In the genomic region with DNA sequence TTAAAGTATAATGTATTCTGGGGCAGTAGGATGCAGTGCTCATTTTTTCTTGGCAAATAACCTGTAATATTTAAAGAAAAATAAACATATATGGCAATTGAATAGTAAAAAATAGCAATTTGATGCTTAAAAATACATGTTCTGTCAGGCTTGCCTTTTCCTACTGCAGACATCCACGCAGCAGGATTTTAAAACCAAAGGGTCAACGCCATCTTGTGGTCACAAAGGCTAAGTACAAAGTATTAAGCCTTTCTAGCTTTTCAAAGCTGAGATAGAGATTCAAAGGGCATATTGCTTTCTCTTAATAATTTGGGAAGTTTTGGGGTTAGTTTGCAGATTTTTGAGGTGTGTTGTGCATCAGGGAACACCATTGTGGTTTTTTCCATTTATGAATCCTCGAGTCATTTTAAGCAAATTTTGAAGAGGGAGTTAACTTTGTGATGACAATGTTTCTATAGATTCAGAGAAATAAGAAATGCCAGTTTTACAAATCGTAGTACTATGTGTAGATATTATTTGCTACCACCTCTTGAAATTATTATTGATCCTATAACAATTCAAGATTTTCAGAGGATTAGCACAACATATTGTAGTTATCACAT, we compare ENCODE assay signal across 1 cellular context.
TF ChIP-seq lines count a peak whose summit lies in the region.

No MANE protein-coding gene starts in this region.

TF ChIP-seq in endothelial cell of umbilical vein, 7 proteins besides CTCF, POLR2A, EP300 and RAD21:
- no peak for TF ChIP-seq EZH2 (IDR thresholded peaks at IDR 0.05; ENCODE audit: borderline replicate concordance, low read depth, low read length, severe bottlenecking)
- TF ChIP-seq JUN (IDR thresholded peaks at IDR 0.05; ENCODE audit: borderline replicate concordance, insufficient read depth, insufficient read length, low read depth) = no peak
- no peak for TF ChIP-seq MYC (IDR thresholded peaks at IDR 0.05; ENCODE audit: low read depth, low read length)
- TF ChIP-seq, protein P1, sequence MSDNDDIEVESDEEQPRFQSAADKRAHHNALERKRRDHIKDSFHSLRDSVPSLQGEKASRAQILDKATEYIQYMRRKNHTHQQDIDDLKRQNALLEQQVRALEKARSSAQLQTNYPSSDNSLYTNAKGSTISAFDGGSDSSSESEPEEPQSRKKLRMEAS (IDR thresholded peaks at IDR 0.05; ENCODE audit: insufficient read depth, insufficient read length) = no peak
- TF ChIP-seq GATA2 (IDR thresholded peaks at IDR 0.05; ENCODE audit: insufficient read depth, insufficient read length, low read depth, low read length) = no peak
- no peak for TF ChIP-seq FOS (IDR thresholded peaks at IDR 0.05; ENCODE audit: borderline replicate concordance, insufficient read depth, low read length)
- no peak for TF ChIP-seq POLR2AphosphoS5 (IDR thresholded peaks at IDR 0.05; ENCODE audit: insufficient read depth, low read depth, low read length)
TF ChIP-seq in endothelial cell of umbilical vein: peak in this region for 0.
